1 cellular context compared by ENCODE assay signal in the genomic region with DNA sequence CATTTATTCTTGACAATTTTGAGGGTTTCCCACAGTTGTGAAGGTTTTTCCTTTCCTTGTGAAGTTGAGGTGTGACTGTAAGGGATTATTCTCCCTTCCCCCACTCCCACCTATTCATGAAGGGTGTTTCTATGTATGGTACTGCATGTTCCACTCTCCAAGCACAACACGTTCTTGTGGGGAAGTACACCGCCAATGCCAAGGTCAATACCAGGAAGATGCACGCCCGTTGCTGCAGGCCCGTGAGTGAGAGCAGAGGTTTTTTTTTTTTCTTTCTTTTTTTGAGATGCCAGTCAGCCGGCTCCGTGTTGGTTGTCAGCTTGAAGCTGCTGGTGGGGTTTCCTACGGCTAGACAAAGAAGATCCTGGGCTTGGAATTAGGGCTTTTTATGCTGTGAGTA.
TF ChIP-seq lines count a peak whose summit lies in the region.

No MANE protein-coding gene starts in this region.

TF ChIP-seq in GM23338, 12 proteins besides CTCF, POLR2A, EP300 and RAD21:
- TF ChIP-seq POLR2AphosphoS5 (IDR thresholded peaks at IDR 0.05; ENCODE audit: low read depth) (no peak), EZH2 (IDR thresholded peaks at IDR 0.05; ENCODE audit: low read depth, unreplicated experiment) (no peak), ZNF331 (CRISPR knock-in tag; IDR thresholded peaks at IDR 0.05; ENCODE audit: low read depth) (no peak), ZNF114 (CRISPR knock-in tag; IDR thresholded peaks at IDR 0.05) (no peak), EZH2phosphoT487 (IDR thresholded peaks at IDR 0.05; ENCODE audit: unreplicated experiment) (no peak), JUNB (IDR thresholded peaks at IDR 0.05; ENCODE audit: unreplicated experiment) (no peak), STAT1 (IDR thresholded peaks at IDR 0.05; ENCODE audit: unreplicated experiment) (no peak), CREB1 (CRISPR knock-in tag; IDR thresholded peaks at IDR 0.05; ENCODE audit: low read depth) (no peak), NANOG (IDR thresholded peaks at IDR 0.05; ENCODE audit: borderline replicate concordance) (no peak)
- TF ChIP-seq, protein P1, sequence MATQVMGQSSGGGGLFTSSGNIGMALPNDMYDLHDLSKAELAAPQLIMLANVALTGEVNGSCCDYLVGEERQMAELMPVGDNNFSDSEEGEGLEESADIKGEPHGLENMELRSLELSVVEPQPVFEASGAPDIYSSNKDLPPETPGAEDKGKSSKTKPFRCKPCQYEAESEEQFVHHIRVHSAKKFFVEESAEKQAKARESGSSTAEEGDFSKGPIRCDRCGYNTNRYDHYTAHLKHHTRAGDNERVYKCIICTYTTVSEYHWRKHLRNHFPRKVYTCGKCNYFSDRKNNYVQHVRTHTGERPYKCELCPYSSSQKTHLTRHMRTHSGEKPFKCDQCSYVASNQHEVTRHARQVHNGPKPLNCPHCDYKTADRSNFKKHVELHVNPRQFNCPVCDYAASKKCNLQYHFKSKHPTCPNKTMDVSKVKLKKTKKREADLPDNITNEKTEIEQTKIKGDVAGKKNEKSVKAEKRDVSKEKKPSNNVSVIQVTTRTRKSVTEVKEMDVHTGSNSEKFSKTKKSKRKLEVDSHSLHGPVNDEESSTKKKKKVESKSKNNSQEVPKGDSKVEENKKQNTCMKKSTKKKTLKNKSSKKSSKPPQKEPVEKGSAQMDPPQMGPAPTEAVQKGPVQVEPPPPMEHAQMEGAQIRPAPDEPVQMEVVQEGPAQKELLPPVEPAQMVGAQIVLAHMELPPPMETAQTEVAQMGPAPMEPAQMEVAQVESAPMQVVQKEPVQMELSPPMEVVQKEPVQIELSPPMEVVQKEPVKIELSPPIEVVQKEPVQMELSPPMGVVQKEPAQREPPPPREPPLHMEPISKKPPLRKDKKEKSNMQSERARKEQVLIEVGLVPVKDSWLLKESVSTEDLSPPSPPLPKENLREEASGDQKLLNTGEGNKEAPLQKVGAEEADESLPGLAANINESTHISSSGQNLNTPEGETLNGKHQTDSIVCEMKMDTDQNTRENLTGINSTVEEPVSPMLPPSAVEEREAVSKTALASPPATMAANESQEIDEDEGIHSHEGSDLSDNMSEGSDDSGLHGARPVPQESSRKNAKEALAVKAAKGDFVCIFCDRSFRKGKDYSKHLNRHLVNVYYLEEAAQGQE (IDR thresholded peaks at IDR 0.05; ENCODE audit: unreplicated experiment), result no peak
- TF ChIP-seq, protein P2, sequence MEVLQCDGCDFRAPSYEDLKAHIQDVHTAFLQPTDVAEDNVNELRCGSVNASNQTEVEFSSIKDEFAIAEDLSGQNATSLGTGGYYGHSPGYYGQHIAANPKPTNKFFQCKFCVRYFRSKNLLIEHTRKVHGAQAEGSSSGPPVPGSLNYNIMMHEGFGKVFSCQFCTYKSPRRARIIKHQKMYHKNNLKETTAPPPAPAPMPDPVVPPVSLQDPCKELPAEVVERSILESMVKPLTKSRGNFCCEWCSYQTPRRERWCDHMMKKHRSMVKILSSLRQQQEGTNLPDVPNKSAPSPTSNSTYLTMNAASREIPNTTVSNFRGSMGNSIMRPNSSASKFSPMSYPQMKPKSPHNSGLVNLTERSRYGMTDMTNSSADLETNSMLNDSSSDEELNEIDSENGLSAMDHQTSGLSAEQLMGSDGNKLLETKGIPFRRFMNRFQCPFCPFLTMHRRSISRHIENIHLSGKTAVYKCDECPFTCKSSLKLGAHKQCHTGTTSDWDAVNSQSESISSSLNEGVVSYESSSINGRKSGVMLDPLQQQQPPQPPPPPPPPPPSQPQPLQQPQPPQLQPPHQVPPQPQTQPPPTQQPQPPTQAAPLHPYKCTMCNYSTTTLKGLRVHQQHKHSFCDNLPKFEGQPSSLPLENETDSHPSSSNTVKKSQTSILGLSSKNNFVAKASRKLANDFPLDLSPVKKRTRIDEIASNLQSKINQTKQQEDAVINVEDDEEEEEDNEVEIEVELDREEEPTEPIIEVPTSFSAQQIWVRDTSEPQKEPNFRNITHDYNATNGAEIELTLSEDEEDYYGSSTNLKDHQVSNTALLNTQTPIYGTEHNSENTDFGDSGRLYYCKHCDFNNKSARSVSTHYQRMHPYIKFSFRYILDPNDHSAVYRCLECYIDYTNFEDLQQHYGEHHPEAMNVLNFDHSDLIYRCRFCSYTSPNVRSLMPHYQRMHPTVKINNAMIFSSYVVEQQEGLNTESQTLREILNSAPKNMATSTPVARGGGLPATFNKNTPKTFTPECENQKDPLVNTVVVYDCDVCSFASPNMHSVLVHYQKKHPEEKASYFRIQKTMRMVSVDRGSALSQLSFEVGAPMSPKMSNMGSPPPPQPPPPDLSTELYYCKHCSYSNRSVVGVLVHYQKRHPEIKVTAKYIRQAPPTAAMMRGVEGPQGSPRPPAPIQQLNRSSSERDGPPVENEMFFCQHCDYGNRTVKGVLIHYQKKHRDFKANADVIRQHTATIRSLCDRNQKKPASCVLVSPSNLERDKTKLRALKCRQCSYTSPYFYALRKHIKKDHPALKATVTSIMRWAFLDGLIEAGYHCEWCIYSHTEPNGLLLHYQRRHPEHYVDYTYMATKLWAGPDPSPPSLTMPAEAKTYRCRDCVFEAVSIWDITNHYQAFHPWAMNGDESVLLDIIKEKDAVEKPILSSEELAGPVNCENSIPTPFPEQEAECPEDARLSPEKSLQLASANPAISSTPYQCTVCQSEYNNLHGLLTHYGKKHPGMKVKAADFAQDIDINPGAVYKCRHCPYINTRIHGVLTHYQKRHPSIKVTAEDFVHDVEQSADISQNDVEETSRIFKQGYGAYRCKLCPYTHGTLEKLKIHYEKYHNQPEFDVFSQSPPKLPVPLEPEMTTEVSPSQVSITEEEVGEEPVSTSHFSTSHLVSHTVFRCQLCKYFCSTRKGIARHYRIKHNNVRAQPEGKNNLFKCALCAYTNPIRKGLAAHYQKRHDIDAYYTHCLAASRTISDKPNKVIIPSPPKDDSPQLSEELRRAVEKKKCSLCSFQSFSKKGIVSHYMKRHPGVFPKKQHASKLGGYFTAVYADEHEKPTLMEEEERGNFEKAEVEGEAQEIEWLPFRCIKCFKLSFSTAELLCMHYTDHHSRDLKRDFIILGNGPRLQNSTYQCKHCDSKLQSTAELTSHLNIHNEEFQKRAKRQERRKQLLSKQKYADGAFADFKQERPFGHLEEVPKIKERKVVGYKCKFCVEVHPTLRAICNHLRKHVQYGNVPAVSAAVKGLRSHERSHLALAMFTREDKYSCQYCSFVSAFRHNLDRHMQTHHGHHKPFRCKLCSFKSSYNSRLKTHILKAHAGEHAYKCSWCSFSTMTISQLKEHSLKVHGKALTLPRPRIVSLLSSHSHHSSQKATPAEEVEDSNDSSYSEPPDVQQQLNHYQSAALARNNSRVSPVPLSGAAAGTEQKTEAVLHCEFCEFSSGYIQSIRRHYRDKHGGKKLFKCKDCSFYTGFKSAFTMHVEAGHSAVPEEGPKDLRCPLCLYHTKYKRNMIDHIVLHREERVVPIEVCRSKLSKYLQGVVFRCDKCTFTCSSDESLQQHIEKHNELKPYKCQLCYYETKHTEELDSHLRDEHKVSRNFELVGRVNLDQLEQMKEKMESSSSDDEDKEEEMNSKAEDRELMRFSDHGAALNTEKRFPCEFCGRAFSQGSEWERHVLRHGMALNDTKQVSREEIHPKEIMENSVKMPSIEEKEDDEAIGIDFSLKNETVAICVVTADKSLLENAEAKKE (CRISPR knock-in tag; IDR thresholded peaks at IDR 0.05), result no peak
- TF ChIP-seq, protein P3, sequence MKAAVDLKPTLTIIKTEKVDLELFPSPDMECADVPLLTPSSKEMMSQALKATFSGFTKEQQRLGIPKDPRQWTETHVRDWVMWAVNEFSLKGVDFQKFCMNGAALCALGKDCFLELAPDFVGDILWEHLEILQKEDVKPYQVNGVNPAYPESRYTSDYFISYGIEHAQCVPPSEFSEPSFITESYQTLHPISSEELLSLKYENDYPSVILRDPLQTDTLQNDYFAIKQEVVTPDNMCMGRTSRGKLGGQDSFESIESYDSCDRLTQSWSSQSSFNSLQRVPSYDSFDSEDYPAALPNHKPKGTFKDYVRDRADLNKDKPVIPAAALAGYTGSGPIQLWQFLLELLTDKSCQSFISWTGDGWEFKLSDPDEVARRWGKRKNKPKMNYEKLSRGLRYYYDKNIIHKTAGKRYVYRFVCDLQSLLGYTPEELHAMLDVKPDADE (IDR thresholded peaks at IDR 0.05), result no peak
TF ChIP-seq in GM23338: peak in this region for 0.
